In the genomic region with DNA sequence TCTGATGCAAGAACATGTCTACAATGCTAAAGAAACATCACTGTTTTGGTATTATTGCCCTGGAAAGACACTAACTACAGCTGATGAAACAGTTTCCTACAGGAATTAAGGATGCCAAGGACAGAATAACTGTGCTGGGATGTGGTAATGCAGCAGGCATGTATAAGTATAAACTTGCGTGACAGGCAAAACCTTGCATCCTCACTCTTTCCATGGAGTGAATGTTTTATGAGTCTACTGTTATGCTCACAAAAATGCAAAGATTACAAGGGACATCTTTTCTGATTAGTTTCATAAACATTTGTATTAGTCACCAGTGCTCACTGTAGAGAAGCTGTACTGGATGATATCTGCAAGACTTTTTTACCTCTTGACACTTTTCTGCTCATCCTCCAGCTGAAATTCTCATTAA, we compare ENCODE assay signal across 17 cellular contexts.
DNase-seq lines count a peak whose midpoint lies in the region; ATAC-seq, FAIRE-seq and TF ChIP-seq lines count a peak whose summit lies in the region.
"Had no signal": no experiment of that assay in that cellular context is flagged by ENCODE, and none has a peak within 500 bp of the region (broad histone marks: within the 10 kb centered on the region; RNA-seq: fewer than 3 reads in every experiment).

No MANE protein-coding gene starts in this region.

- DNase-seq in AG09309 (ENCODE audit: low read depth) (peak; percentile 99), HTR-8/SVneo (ENCODE audit: insufficient read length, low spot score) (peak; percentile 20), brain microvascular endothelial cell (peak; percentile 96), iris pigment epithelial cell (ENCODE audit: low read depth) (peak; percentile 98), posterior cingulate gyrus (no peak), NCI-H2081 treated with DMSO at 0.1 percent for 48 hours (lab: John Stamatoyannopoulos, UW) (no peak)
- DNase-seq: activated CD4-positive, alpha-beta T cell treated with anti-CD3 and anti-CD28 coated beads, Interleukin-2, amount 10 ng/mL, durations not matched to agents 7 days and 5 days; amygdala; BE2C; dorsolateral prefrontal cortex; ovary; spleen; stomach had no signal

- TF ChIP-seq CTCF in AG09309 (IDR thresholded peaks at IDR 0.05; ENCODE audit: control insufficient read depth, insufficient read depth, low read depth, low read length, missing control alignments) (no peak), brain microvascular endothelial cell (IDR thresholded peaks at IDR 0.05; ENCODE audit: low read depth, low read length, missing control alignments) (no peak)

- in situ Hi-C loops in brain microvascular endothelial cell (cut with HindIII; ENCODE audit: low pct_ligation_motif_present, low sequenced_read_pairs): no loop called here

- H3K4me3 ChIP-seq in AG09309 (ENCODE audit: control insufficient read depth, low read depth, low read length) (no peak overlapping the region), brain microvascular endothelial cell (ENCODE audit: low read depth, low read length) (no peak overlapping the region)
- H3K4me3 ChIP-seq: dorsolateral prefrontal cortex, gastroesophageal sphincter, ovary, spleen, stomach had no signal

- peak; percentile 91 for FAIRE-seq in HTR-8/SVneo (lab: Jason Lieb, UNC)
- FAIRE-seq: GM12891 had no signal

- intact Hi-C loops in posterior cingulate gyrus (cut with DNase I): no loop called here

- H3K27me3 ChIP-seq in brain microvascular endothelial cell (replicated peaks): no peaks in the 10 kb centered on the region
- H3K27me3 ChIP-seq: BE2C, dorsolateral prefrontal cortex, gastroesophageal sphincter, ovary, spleen, stomach had no signal

- peak overlapping the region; percentile 78 for H3K27ac ChIP-seq in brain microvascular endothelial cell
- H3K27ac ChIP-seq: dorsolateral prefrontal cortex, gastroesophageal sphincter, ovary, spleen, stomach had no signal

- ATAC-seq in GM18519 (IDR thresholded peaks at IDR 0.05; ENCODE audit: low FRiP score, unreplicated experiment) (no peak), GM21723 (IDR thresholded peaks at IDR 0.05; ENCODE audit: unreplicated experiment) (no peak)
- ATAC-seq: gastroesophageal sphincter had no signal

- no peaks in the 10 kb centered on the region for H3K36me3 ChIP-seq in brain microvascular endothelial cell (replicated peaks)
- H3K36me3 ChIP-seq: BE2C, gastroesophageal sphincter, ovary, spleen, stomach had no signal

Comparison
In these comparisons a context has a peak if more than half of its experiments do, and no peak if none do; other contexts are left out.
1. DNase-seq: peak in AG09309 (single experiment), HTR-8/SVneo (single experiment), brain microvascular endothelial cell (single experiment) and iris pigment epithelial cell (single experiment); none in posterior cingulate gyrus (0 of 10) and NCI-H2081 treated with DMSO at 0.1 percent for 48 hours (single experiment).